19 cellular contexts compared by ENCODE assay signal in genomic region chr9:90064248-90064647, GRCh38.
DNase-seq lines count a peak whose midpoint lies in the region; ATAC-seq and TF ChIP-seq lines count a peak whose summit lies in the region.
"Had no signal": no experiment of that assay in that cellular context is flagged by ENCODE, and none has a peak within 500 bp of the region (broad histone marks: within the 10 kb centered on the region; RNA-seq: fewer than 3 reads in every experiment).

No MANE protein-coding gene starts in this region.

- WGBS in esophagus muscularis mucosa: 63% methylated on average over 2 of the region's 2 CpGs

- H3K27me3 ChIP-seq in esophagus muscularis mucosa: no peaks in the 10 kb centered on the region
- H3K27me3 ChIP-seq: BLaER1 treated with 17β-estradiol and CSF1 and Interleukin-3, amounts not matched to agents 10 nM and 100 nM; MG63 had no signal

- DNase-seq in activated CD4-positive, alpha-beta T cell treated with anti-CD3 and anti-CD28 coated beads, Interleukin-2, amount 10 ng/mL, durations not matched to agents 24 days and 14 days: peak; percentile 41
- DNase-seq in activated CD4-positive, alpha-beta T cell treated with anti-CD3 and anti-CD28 coated beads for 48 hours: no peak
- DNase-seq in esophagus muscularis mucosa (ENCODE audit: extremely low spot score) (peak; percentile 62), mucosa of descending colon (peak in 1 of 3 donors; percentile 21), nephron progenitor cell (no peak), HPDE6-E6E7 (ENCODE audit: extremely low spot score) (no peak)
- no peak for DNase-seq in T-helper 2 cell treated with Interferon-gamma antibody and Interleukin-4, amounts not matched to agents 5 μg/mL and 100 μg/mL, for 36 hours (ENCODE audit: low spot score)
- DNase-seq: GF-D8, GM23248, Karpas-422, NCI-H1048, NCI-H1436 treated with DMSO at 0.1 percent for 48 hours, NCI-H2081 had no signal

- H3K27ac ChIP-seq in esophagus muscularis mucosa (replicated peaks in 1 of 4): no peak overlapping the region
- H3K27ac ChIP-seq: BLaER1 treated with 17β-estradiol and CSF1 and Interleukin-3, amounts not matched to agents 10 nM and 100 nM; GM23248; HL-60 had no signal

- no peak for TF ChIP-seq POLR2A in esophagus muscularis mucosa (IDR thresholded peaks at IDR 0.05; ENCODE audit: low read depth)

- no peaks in the 10 kb centered on the region for H3K9me3 ChIP-seq in esophagus muscularis mucosa
- no peaks in the 10 kb centered on the region for H3K9me3 ChIP-seq in mucosa of descending colon
- H3K9me3 ChIP-seq: BLaER1 treated with 17β-estradiol and CSF1 and Interleukin-3, amounts not matched to agents 10 nM and 100 nM; HAP-1; MG63 had no signal

- H3K9me3 Mint-ChIP-seq in activated CD4-positive, alpha-beta T cell treated with anti-CD3 and anti-CD28 coated beads, Interleukin-2, amount 10 ng/mL, durations not matched to agents 24 days and 14 days: no peaks in the 10 kb centered on the region
- H3K9me3 Mint-ChIP-seq in nephron progenitor cell: no peaks in the 10 kb centered on the region
- no peaks in the 10 kb centered on the region for H3K9me3 Mint-ChIP-seq in T-helper 2 cell treated with Interferon-gamma antibody and Interleukin-4, amounts not matched to agents 5 μg/mL and 100 μg/mL, for 36 hours
- H3K9me3 Mint-ChIP-seq: IgD-negative memory B cell had no signal

- peaks cover 0 to 7% (median 0%) of the 10 kb centered on the region in 4 donors for H3K4me1 ChIP-seq in esophagus muscularis mucosa
- no peaks in the 10 kb centered on the region for H3K4me1 ChIP-seq in mucosa of descending colon (ENCODE audit: low read depth)
- H3K4me1 ChIP-seq: HAP-1 had no signal

- no peak for TF ChIP-seq CTCF in esophagus muscularis mucosa (IDR thresholded peaks at IDR 0.05)
- TF ChIP-seq CTCF in mucosa of descending colon (IDR thresholded peaks at IDR 0.05): no peak
- no peak for TF ChIP-seq CTCF in nephron progenitor cell (IDR thresholded peaks at IDR 0.05)

- H3K36me3 Mint-ChIP-seq in activated CD4-positive, alpha-beta T cell treated with anti-CD3 and anti-CD28 coated beads, Interleukin-2, amount 10 ng/mL, durations not matched to agents 24 days and 14 days (ENCODE audit: low read depth): no peaks in the 10 kb centered on the region
- no peaks in the 10 kb centered on the region for H3K36me3 Mint-ChIP-seq in nephron progenitor cell (ENCODE audit: low read depth)
- H3K36me3 Mint-ChIP-seq in T-helper 2 cell treated with Interferon-gamma antibody and Interleukin-4, amounts not matched to agents 5 μg/mL and 100 μg/mL, for 36 hours (ENCODE audit: low read depth): no peaks in the 10 kb centered on the region

- no peak for TF ChIP-seq EP300 in esophagus muscularis mucosa (IDR thresholded peaks at IDR 0.05)

- peak; percentile 34 for ATAC-seq in mucosa of descending colon
- ATAC-seq: Right ventricle myocardium inferior had no signal

- H3K27ac Mint-ChIP-seq in activated CD4-positive, alpha-beta T cell treated with anti-CD3 and anti-CD28 coated beads, Interleukin-2, amount 10 ng/mL, durations not matched to agents 24 days and 14 days: no peak overlapping the region
- H3K27ac Mint-ChIP-seq in nephron progenitor cell: no peak overlapping the region
- H3K27ac Mint-ChIP-seq in T-helper 2 cell treated with Interferon-gamma antibody and Interleukin-4, amounts not matched to agents 5 μg/mL and 100 μg/mL, for 36 hours: no peak overlapping the region
- H3K27ac Mint-ChIP-seq: IgD-negative memory B cell had no signal

- H3K4me3 ChIP-seq in esophagus muscularis mucosa: no peak overlapping the region
- H3K4me3 ChIP-seq in mucosa of descending colon: no peak overlapping the region
- H3K4me3 ChIP-seq: BLaER1 treated with 17β-estradiol and CSF1 and Interleukin-3, amounts not matched to agents 10 nM and 100 nM; GM23248; HAP-1; MG63 had no signal

- intact Hi-C loops in activated CD4-positive, alpha-beta T cell treated with anti-CD3 and anti-CD28 coated beads, Interleukin-2, amount 10 ng/mL, durations not matched to agents 24 days and 14 days (cut with micrococcal nuclease): no loop called here
- intact Hi-C loops in esophagus muscularis mucosa (cut with DNase I): no loop called here
- intact Hi-C loops in mucosa of descending colon (cut with DNase I, micrococcal nuclease): no loop called here

- H3K4me3 Mint-ChIP-seq in activated CD4-positive, alpha-beta T cell treated with anti-CD3 and anti-CD28 coated beads, Interleukin-2, amount 10 ng/mL, durations not matched to agents 24 days and 14 days: no peak overlapping the region
- no peak overlapping the region for H3K4me3 Mint-ChIP-seq in nephron progenitor cell
- no peak overlapping the region for H3K4me3 Mint-ChIP-seq in T-helper 2 cell treated with Interferon-gamma antibody and Interleukin-4, amounts not matched to agents 5 μg/mL and 100 μg/mL, for 36 hours
- H3K4me3 Mint-ChIP-seq: IgD-negative memory B cell had no signal

- peaks cover 33% of the 10 kb centered on the region for H3K27me3 Mint-ChIP-seq in activated CD4-positive, alpha-beta T cell treated with anti-CD3 and anti-CD28 coated beads, Interleukin-2, amount 10 ng/mL, durations not matched to agents 24 days and 14 days
- peaks cover 25% of the 10 kb centered on the region for H3K27me3 Mint-ChIP-seq in nephron progenitor cell (ENCODE audit: low read depth, poor library complexity)
- H3K27me3 Mint-ChIP-seq in T-helper 2 cell treated with Interferon-gamma antibody and Interleukin-4, amounts not matched to agents 5 μg/mL and 100 μg/mL, for 36 hours (ENCODE audit: low read depth): peaks cover 34% of the 10 kb centered on the region

- H3K36me3 ChIP-seq in esophagus muscularis mucosa (no peaks in the 10 kb centered on the region), mucosa of descending colon (ENCODE audit: low read depth) (no peaks in the 10 kb centered on the region)
- H3K36me3 ChIP-seq: BLaER1 treated with 17β-estradiol and CSF1 and Interleukin-3, amounts not matched to agents 10 nM and 100 nM; HAP-1; MG63 had no signal

- H3K4me1 Mint-ChIP-seq in activated CD4-positive, alpha-beta T cell treated with anti-CD3 and anti-CD28 coated beads, Interleukin-2, amount 10 ng/mL, durations not matched to agents 24 days and 14 days: no peaks in the 10 kb centered on the region
- H3K4me1 Mint-ChIP-seq in nephron progenitor cell: peaks cover 24% of the 10 kb centered on the region
- no peaks in the 10 kb centered on the region for H3K4me1 Mint-ChIP-seq in T-helper 2 cell treated with Interferon-gamma antibody and Interleukin-4, amounts not matched to agents 5 μg/mL and 100 μg/mL, for 36 hours (ENCODE audit: low read depth)
- H3K4me1 Mint-ChIP-seq: IgD-negative memory B cell had no signal

Comparison
In these comparisons a context has a peak if more than half of its experiments do, and no peak if none do; other contexts are left out.
1. DNase-seq: peak in activated CD4-positive, alpha-beta T cell treated with anti-CD3 and anti-CD28 coated beads, Interleukin-2, amount 10 ng/mL, durations not matched to agents 24 days and 14 days (single experiment) and esophagus muscularis mucosa (single experiment); none in activated CD4-positive, alpha-beta T cell treated with anti-CD3 and anti-CD28 coated beads for 48 hours (single experiment), nephron progenitor cell (single experiment), HPDE6-E6E7 (single experiment) and T-helper 2 cell treated with Interferon-gamma antibody and Interleukin-4, amounts not matched to agents 5 μg/mL and 100 μg/mL, for 36 hours (single experiment).